In the genomic region with DNA sequence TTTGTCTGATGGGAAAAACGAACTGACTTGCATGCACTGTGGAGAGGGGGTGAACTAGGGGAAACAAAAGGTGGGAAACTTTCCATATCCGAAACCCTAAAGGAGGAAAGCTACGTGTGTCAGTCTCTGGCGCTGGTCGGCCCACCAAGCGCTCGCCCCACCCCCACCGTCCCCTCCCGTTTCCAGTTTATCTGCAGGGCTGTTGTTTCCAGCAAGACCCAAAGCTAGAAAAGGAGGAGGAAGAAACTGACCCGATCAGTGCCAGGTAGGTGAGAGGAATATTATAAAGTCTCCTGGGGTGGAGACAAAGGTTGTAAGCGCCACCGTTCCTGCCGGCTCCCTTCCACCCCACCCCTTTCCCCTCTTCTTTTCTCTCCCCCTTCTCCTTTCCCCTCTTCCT, we compare ENCODE assay signal across 1 cellular context.
TF ChIP-seq lines count a peak whose summit lies in the region.

No MANE protein-coding gene starts in this region.

TF ChIP-seq in IMR-90, 13 proteins besides CTCF, POLR2A, EP300 and RAD21:
- TF ChIP-seq MAZ (IDR thresholded peaks at IDR 0.05; ENCODE audit: borderline replicate concordance, low read depth, low read length) (no peak), FOS (IDR thresholded peaks at IDR 0.05; ENCODE audit: low read depth, low read length) (no peak), RFX5 (IDR thresholded peaks at IDR 0.05; ENCODE audit: low read depth, low read length) (no peak), RCOR1 (IDR thresholded peaks at IDR 0.05; ENCODE audit: insufficient replicate concordance, low read length) (no peak), NFE2L2 (IDR thresholded peaks at IDR 0.05; ENCODE audit: low read depth, low read length) (no peak), CHD1 (IDR thresholded peaks at IDR 0.05; ENCODE audit: low read depth, low read length) (no peak), MXI1 (IDR thresholded peaks at IDR 0.05; ENCODE audit: borderline replicate concordance, low read depth, low read length) (no peak), MAFK (IDR thresholded peaks at IDR 0.05; ENCODE audit: low read depth, low read length) (no peak), SMC3 (IDR thresholded peaks at IDR 0.05; ENCODE audit: low read depth, low read length) (no peak), CEBPB (IDR thresholded peaks at IDR 0.05; ENCODE audit: low read depth, low read length) (no peak), BHLHE40 (IDR thresholded peaks at IDR 0.05; ENCODE audit: low read depth, low read length) (no peak)
- TF ChIP-seq, protein P1, sequence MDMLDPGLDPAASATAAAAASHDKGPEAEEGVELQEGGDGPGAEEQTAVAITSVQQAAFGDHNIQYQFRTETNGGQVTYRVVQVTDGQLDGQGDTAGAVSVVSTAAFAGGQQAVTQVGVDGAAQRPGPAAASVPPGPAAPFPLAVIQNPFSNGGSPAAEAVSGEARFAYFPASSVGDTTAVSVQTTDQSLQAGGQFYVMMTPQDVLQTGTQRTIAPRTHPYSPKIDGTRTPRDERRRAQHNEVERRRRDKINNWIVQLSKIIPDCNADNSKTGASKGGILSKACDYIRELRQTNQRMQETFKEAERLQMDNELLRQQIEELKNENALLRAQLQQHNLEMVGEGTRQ (IDR thresholded peaks at IDR 0.05; ENCODE audit: low read depth, low read length), result no peak
- TF ChIP-seq, protein P2, sequence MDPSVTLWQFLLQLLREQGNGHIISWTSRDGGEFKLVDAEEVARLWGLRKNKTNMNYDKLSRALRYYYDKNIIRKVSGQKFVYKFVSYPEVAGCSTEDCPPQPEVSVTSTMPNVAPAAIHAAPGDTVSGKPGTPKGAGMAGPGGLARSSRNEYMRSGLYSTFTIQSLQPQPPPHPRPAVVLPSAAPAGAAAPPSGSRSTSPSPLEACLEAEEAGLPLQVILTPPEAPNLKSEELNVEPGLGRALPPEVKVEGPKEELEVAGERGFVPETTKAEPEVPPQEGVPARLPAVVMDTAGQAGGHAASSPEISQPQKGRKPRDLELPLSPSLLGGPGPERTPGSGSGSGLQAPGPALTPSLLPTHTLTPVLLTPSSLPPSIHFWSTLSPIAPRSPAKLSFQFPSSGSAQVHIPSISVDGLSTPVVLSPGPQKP (IDR thresholded peaks at IDR 0.05; ENCODE audit: borderline replicate concordance, low read depth, low read length), result no peak
TF ChIP-seq in IMR-90: peak in this region for 0.
